In the genomic region with DNA sequence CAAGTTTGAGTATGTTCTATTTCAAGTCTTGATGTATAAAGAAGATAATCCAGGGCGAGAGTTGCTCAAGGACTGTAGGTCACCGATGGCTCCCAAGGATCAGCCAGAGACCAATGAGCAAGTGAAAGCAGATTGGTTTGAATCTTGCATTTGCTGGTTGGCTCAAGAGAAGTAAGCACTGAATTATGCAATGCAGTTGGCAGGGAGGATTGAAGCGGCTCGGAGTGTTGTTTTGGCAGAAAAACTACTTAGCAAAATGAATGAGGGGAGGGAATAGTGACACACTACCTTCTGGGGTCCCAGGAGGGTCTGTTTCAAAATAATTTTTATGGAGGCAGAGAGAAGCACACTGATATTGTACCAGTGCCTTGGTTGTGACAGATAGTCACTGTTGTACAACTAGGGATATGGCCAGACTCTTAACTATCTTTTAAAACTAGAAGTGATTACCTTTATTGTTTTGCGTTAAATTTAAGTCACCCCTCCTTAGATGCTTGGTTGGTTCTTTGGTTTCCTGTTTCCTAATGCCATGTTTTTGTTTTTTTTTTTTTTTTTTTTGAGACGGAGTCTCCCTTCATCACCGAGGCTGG, we compare ENCODE assay signal across 12 cellular contexts. TPM values are rescaled to one million over a fixed set of nuclear protein-coding genes. Genes with fewer than 3 reads are reported as not detected.
A peak's percentile ranks its signal among the peaks of the same experiment; 100 is the strongest.
DNase-seq lines count a peak whose midpoint lies in the region; ATAC-seq and TF ChIP-seq lines count a peak whose summit lies in the region.
"Had no signal": no experiment of that assay in that cellular context is flagged by ENCODE, and none has a peak within 500 bp of the region (broad histone marks: within the 10 kb centered on the region; RNA-seq: fewer than 3 reads in every experiment).

No MANE protein-coding gene starts in this region.

- H3K9ac ChIP-seq in mammary epithelial cell (ENCODE audit: insufficient read depth, low read length) (no peak overlapping the region), duodenal mucosa (ENCODE audit: low read depth in 1 of 2, low read length in 2 of 2) (no peak overlapping the region)

- no peaks in the 10 kb centered on the region for H3K27me3 Mint-ChIP-seq in MCF 10A (ENCODE audit: insufficient read depth, unreplicated experiment)
- peaks cover 14 to 27% of the 10 kb centered on the region in 2 donors for H3K27me3 Mint-ChIP-seq in effector memory CD8-positive, alpha-beta T cell

- no peak for TF ChIP-seq CTCF in MCF 10A (IDR thresholded peaks at IDR 0.05; ENCODE audit: unreplicated experiment)
- TF ChIP-seq CTCF in mammary epithelial cell (conservative IDR thresholded peaks at IDR 0.05 in 1 of 2, IDR thresholded peaks at IDR 0.05 in 1 of 2; ENCODE audit: extremely low read depth in 1 of 2, insufficient read depth in 1 of 2, low read depth in 1 of 2, low read length in 2 of 2), result no peak
- no peak for TF ChIP-seq CTCF in lung (IDR thresholded peaks at IDR 0.05; ENCODE audit: control extremely low read depth, extremely low read depth)
- no peak for TF ChIP-seq CTCF in uterus (IDR thresholded peaks at IDR 0.05)

- no peaks in the 10 kb centered on the region for H3K9me3 Mint-ChIP-seq in MCF 10A (ENCODE audit: unreplicated experiment)
- peaks cover 0 to 1% of the 10 kb centered on the region in 2 donors for H3K9me3 Mint-ChIP-seq in effector memory CD8-positive, alpha-beta T cell
- H3K9me3 Mint-ChIP-seq: activated CD4-positive, alpha-beta T cell treated with anti-CD3 and anti-CD28 coated beads, Interleukin-2, amount 10 ng/mL, durations not matched to agents 24 days and 14 days; activated naive CD8-positive, alpha-beta T cell treated with anti-CD3 and anti-CD28 coated beads, Interleukin-2, amount 10 ng/mL, durations not matched to agents 7 days and 5 days had no signal

- no peaks in the 10 kb centered on the region for H4K20me1 ChIP-seq in mammary epithelial cell (ENCODE audit: insufficient read depth, low read length)

- peak; percentile 71 for ATAC-seq in lung (ENCODE audit: insufficient read depth, low FRiP score)
- ATAC-seq in effector memory CD8-positive, alpha-beta T cell (replicated peaks), result no peak

- no peak overlapping the region for H3K27ac ChIP-seq in mammary epithelial cell (ENCODE audit: insufficient read depth, low read depth, low read length)
- peak overlapping the region; percentile 20 for H3K27ac ChIP-seq in duodenal mucosa (ENCODE audit: low read depth, low read length)
- peak overlapping the region in 1 of 2 donors; percentile 33 for H3K27ac ChIP-seq in lung (ENCODE audit: low read depth in 1 of 2, low read length in 1 of 2)
- H3K27ac ChIP-seq in uterus, result peak overlapping the region in 1 of 2 donors; percentile 24
- H3K27ac ChIP-seq: HL-60 had no signal

- peaks cover 14% of the 10 kb centered on the region for H3K79me2 ChIP-seq in mammary epithelial cell (ENCODE audit: insufficient read depth, low read length)

- WGBS in mammary epithelial cell (ENCODE audit: low coverage, missing lambda C conversion rate), result 38% methylated on average over 4 of the region's 7 CpGs
- WGBS in lung, 2 donors, result 44 to 81% methylated on average over 7 of the region's 7 CpGs

- H3K36me3 Mint-ChIP-seq in MCF 10A (ENCODE audit: insufficient read depth, unreplicated experiment), result peaks cover 7% of the 10 kb centered on the region
- H3K36me3 Mint-ChIP-seq in effector memory CD8-positive, alpha-beta T cell (ENCODE audit: insufficient read depth), result peaks cover 2% of the 10 kb centered on the region
- H3K36me3 Mint-ChIP-seq: activated naive CD8-positive, alpha-beta T cell treated with anti-CD3 and anti-CD28 coated beads, Interleukin-2, amount 10 ng/mL, durations not matched to agents 7 days and 5 days had no signal

- CTCF ChIA-PET in MCF 10A (lab: Yijun Ruan, JAX), result interaction anchor here (0.7 kb wide), 1 partner anchor 89 kb away, joined by 3 read pairs; no protein-coding TSS in a partner anchor
- CTCF ChIA-PET in mammary epithelial cell (lab: Charles Lee; ENCODE audit: low non-redundant PET), result no interaction called here

- H3K4me3 ChIP-seq in mammary epithelial cell (replicated peaks in 1 of 3; ENCODE audit: insufficient read depth in 1 of 3, low read depth in 2 of 3, low read length in 3 of 3) (no peak overlapping the region), duodenal mucosa (ENCODE audit: low read depth in 1 of 2, low read length in 2 of 2) (no peak overlapping the region), lung (no peak overlapping the region), uterus (no peak overlapping the region)

- H3K4me2 ChIP-seq in mammary epithelial cell (ENCODE audit: insufficient read depth, low read depth, low read length), result no peak overlapping the region

- H3K9me3 ChIP-seq in mammary epithelial cell (replicated peaks; ENCODE audit: insufficient read depth, low read length) (no peaks in the 10 kb centered on the region), duodenal mucosa (ENCODE audit: control insufficient read depth in 1 of 2, low read length in 2 of 2) (no peaks in the 10 kb centered on the region), lung (ENCODE audit: control insufficient read depth in 2 of 2, insufficient read depth in 1 of 2, low read length in 1 of 2) (no peaks in the 10 kb centered on the region), uterus (no peaks in the 10 kb centered on the region)

- H3K27me3 ChIP-seq in mammary epithelial cell (ENCODE audit: insufficient read depth, low read length), result no peaks in the 10 kb centered on the region
- no peaks in the 10 kb centered on the region for H3K27me3 ChIP-seq in duodenal mucosa (ENCODE audit: control insufficient read depth in 1 of 2, insufficient read depth in 2 of 2, low read length in 2 of 2)
- no peaks in the 10 kb centered on the region for H3K27me3 ChIP-seq in lung (ENCODE audit: control insufficient read depth, insufficient read depth)
- no peaks in the 10 kb centered on the region for H3K27me3 ChIP-seq in uterus

- DNase-seq in MCF 10A (ENCODE audit: unreplicated experiment), result peak; percentile 70
- DNase-seq in mammary epithelial cell, result no peak
- DNase-seq in lung (ENCODE audit: low spot score), result peak; percentile 60
- DNase-seq in uterus, result peak; percentile 51 to 64
- no peak for DNase-seq in effector memory CD8-positive, alpha-beta T cell
- DNase-seq in NCI-H1105 treated with DMSO at 0.1 percent for 48 hours (lab: John Stamatoyannopoulos, UW), result no peak
- no peak for DNase-seq in germinal center (ENCODE audit: low spot score)
- DNase-seq: 8988T; activated CD4-positive, alpha-beta T cell treated with anti-CD3 and anti-CD28 coated beads, Interleukin-2, amount 10 ng/mL, durations not matched to agents 24 days and 14 days; activated naive CD8-positive, alpha-beta T cell treated with anti-CD3 and anti-CD28 coated beads, Interleukin-2, amount 10 ng/mL, durations not matched to agents 7 days and 5 days had no signal

- no peak overlapping the region for H3K27ac Mint-ChIP-seq in MCF 10A (ENCODE audit: low read depth, unreplicated experiment)
- no peak overlapping the region for H3K27ac Mint-ChIP-seq in effector memory CD8-positive, alpha-beta T cell
- H3K27ac Mint-ChIP-seq: activated CD4-positive, alpha-beta T cell treated with anti-CD3 and anti-CD28 coated beads, Interleukin-2, amount 10 ng/mL, durations not matched to agents 24 days and 14 days; activated naive CD8-positive, alpha-beta T cell treated with anti-CD3 and anti-CD28 coated beads, Interleukin-2, amount 10 ng/mL, durations not matched to agents 7 days and 5 days had no signal

- H2AFZ ChIP-seq in mammary epithelial cell (ENCODE audit: low read depth, low read length), result no peak overlapping the region

- intact Hi-C loops in MCF 10A (cut with micrococcal nuclease), result no loop called here
- intact Hi-C loops in mammary epithelial cell (cut with micrococcal nuclease), result no loop called here
- intact Hi-C loops in uterus (cut with DNase I; ENCODE audit: low total_unique reads), result no loop called here

- no peak overlapping the region for H3K4me3 Mint-ChIP-seq in MCF 10A (ENCODE audit: unreplicated experiment)
- no peak overlapping the region for H3K4me3 Mint-ChIP-seq in effector memory CD8-positive, alpha-beta T cell
- H3K4me3 Mint-ChIP-seq: activated CD4-positive, alpha-beta T cell treated with anti-CD3 and anti-CD28 coated beads, Interleukin-2, amount 10 ng/mL, durations not matched to agents 24 days and 14 days; activated naive CD8-positive, alpha-beta T cell treated with anti-CD3 and anti-CD28 coated beads, Interleukin-2, amount 10 ng/mL, durations not matched to agents 7 days and 5 days had no signal

- H3K4me1 ChIP-seq in mammary epithelial cell (ENCODE audit: insufficient read depth, low read length), result no peaks in the 10 kb centered on the region
- H3K4me1 ChIP-seq in duodenal mucosa (ENCODE audit: control insufficient read depth in 1 of 2, insufficient read depth in 2 of 2, low read length in 2 of 2), result no peaks in the 10 kb centered on the region
- peaks cover 6 to 14% of the 10 kb centered on the region in 2 donors for H3K4me1 ChIP-seq in lung (ENCODE audit: control insufficient read depth in 2 of 2, insufficient read depth in 2 of 2, low read length in 2 of 2)
- no peaks in the 10 kb centered on the region for H3K4me1 ChIP-seq in uterus

- in situ Hi-C loops in mammary epithelial cell (cut with MboI; ENCODE audit: low sequenced_read_pairs in 2 of 2), result no loop called here

- H3K4me1 Mint-ChIP-seq in MCF 10A (ENCODE audit: insufficient read depth, unreplicated experiment), result peaks cover 6% of the 10 kb centered on the region
- no peaks in the 10 kb centered on the region for H3K4me1 Mint-ChIP-seq in effector memory CD8-positive, alpha-beta T cell (ENCODE audit: low read depth in 2 of 2)
- H3K4me1 Mint-ChIP-seq: activated CD4-positive, alpha-beta T cell treated with anti-CD3 and anti-CD28 coated beads, Interleukin-2, amount 10 ng/mL, durations not matched to agents 24 days and 14 days; activated naive CD8-positive, alpha-beta T cell treated with anti-CD3 and anti-CD28 coated beads, Interleukin-2, amount 10 ng/mL, durations not matched to agents 7 days and 5 days had no signal

- BruUV-seq in MCF 10A (replicated peaks; lab: Mats Ljungman, UMichigan) (no TSS peak), mammary epithelial cell (replicated peaks; lab: Mats Ljungman, UMichigan) (no TSS peak)

- dilution Hi-C loops in mammary epithelial cell (cut with HindIII; ENCODE audit: low sequenced_read_pairs), result no loop called here

- POLR2A ChIA-PET in MCF 10A (lab: Yijun Ruan, JAX), result no interaction called here

- no peak for TF ChIP-seq POLR2A in uterus (IDR thresholded peaks at IDR 0.05)

- H3K36me3 ChIP-seq in mammary epithelial cell (ENCODE audit: insufficient read depth, low read length), result no peaks in the 10 kb centered on the region
- H3K36me3 ChIP-seq in duodenal mucosa (ENCODE audit: control insufficient read depth in 1 of 2, insufficient read depth in 2 of 2, low read length in 2 of 2), result no peaks in the 10 kb centered on the region
- peaks cover 0 to 1% of the 10 kb centered on the region in 2 donors for H3K36me3 ChIP-seq in lung (ENCODE audit: control insufficient read depth in 2 of 2, insufficient read depth in 2 of 2, low read length in 2 of 2)
- H3K36me3 ChIP-seq in uterus, result no peaks in the 10 kb centered on the region

RNA-seq across cellular contexts. Expression of a gene that starts 15.7 kb away (rescaled TPM):
- total RNA-seq in MCF 10A (2022) (16.7 and 18.4 TPM in 2 replicates), mammary epithelial cell (10 to 100 TPM; 14.9 to 17.3 TPM), lung (100 to 1,000 TPM in 1 of 2 donors, 10 to 100 TPM in 1; 64.5 to 114 TPM), uterus (10 to 100 TPM; 31.2 to 79.9 (median 54.3) TPM)
- polyA plus RNA-seq in mammary epithelial cell (5.0 TPM), lung (10 to 100 TPM; 18.8 to 19.9 TPM)
- polyA minus RNA-seq in mammary epithelial cell, result 5.6 TPM
- total RNA-seq: activated naive CD8-positive, alpha-beta T cell treated with anti-CD3 and anti-CD28 coated beads, Interleukin-2, amount 10 ng/mL, durations not matched to agents 7 days and 5 days had no signal

Comparison
In these comparisons a context has a peak if more than half of its experiments do, and no peak if none do; other contexts are left out.
1. DNase-seq: peak in MCF 10A (single experiment), lung (single experiment) and uterus (2 of 2); none in mammary epithelial cell (single experiment), effector memory CD8-positive, alpha-beta T cell (0 of 3), NCI-H1105 treated with DMSO at 0.1 percent for 48 hours (single experiment) and germinal center (single experiment).